ENCODE assay signal across 12 cellular contexts in the genomic region with DNA sequence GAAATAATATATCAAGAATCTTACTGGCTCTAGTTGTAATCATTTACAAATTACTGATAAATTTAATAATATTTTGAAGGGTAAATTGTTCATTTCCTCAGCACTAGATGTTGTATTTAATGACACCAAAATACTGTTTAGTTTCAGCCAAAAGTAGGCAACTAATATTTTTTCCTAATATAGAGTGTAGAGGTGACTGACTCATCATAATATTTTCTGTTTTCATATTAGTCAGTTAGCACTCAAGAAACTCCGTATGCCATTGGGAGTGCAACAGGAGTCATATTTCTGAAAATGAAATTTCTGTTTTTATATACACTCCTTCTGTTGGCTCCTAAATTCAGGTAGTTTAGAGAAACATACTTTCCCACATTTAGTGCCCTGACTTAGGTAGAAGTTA. TPM values are rescaled to one million over a fixed set of nuclear protein-coding genes. Genes with fewer than 3 reads are reported as not detected.
DNase-seq lines count a peak whose midpoint lies in the region; ATAC-seq and TF ChIP-seq lines count a peak whose summit lies in the region.
"Had no signal": no experiment of that assay in that cellular context is flagged by ENCODE, and none has a peak within 500 bp of the region (broad histone marks: within the 10 kb centered on the region; RNA-seq: fewer than 3 reads in every experiment).

No MANE protein-coding gene starts in this region.

- H3K4me2 ChIP-seq in hepatocyte, result peak overlapping the region; percentile 14

- DNase-seq in hepatocyte (ENCODE audit: low spot score), result no peak
- DNase-seq in CD8-positive, alpha-beta memory T cell, result no peak
- no peak for DNase-seq in cerebellum (ENCODE audit: low spot score)
- no peak for DNase-seq in SW 1271 (lab: John Stamatoyannopoulos, UW)
- DNase-seq in gastrocnemius medialis, result no peak
- DNase-seq: activated effector memory CD4-positive, alpha-beta T cell treated with anti-CD3 and anti-CD28 coated beads, Interleukin-2, amount 50 U/mL, for 16 hours; Caco-2; left ventricle myocardium inferior; sigmoid colon had no signal

- peaks cover 0 to 3% (median 0%) of the 10 kb centered on the region in 5 donors for H3K9me3 Mint-ChIP-seq in CD8-positive, alpha-beta memory T cell

- H3K36me3 ChIP-seq in hepatocyte (replicated peaks; ENCODE audit: insufficient read depth, low read depth), result no peaks in the 10 kb centered on the region
- no peaks in the 10 kb centered on the region for H3K36me3 ChIP-seq in CD8-positive, alpha-beta memory T cell (ENCODE audit: insufficient read depth, low read length)
- H3K36me3 ChIP-seq in gastrocnemius medialis, result no peaks in the 10 kb centered on the region
- H3K36me3 ChIP-seq: left ventricle myocardium inferior, sigmoid colon had no signal

- no peaks in the 10 kb centered on the region for H3K9me3 ChIP-seq in hepatocyte (ENCODE audit: low read depth)
- H3K9me3 ChIP-seq in CD8-positive, alpha-beta memory T cell (ENCODE audit: low read length), result no peaks in the 10 kb centered on the region
- H3K9me3 ChIP-seq in gastrocnemius medialis, result no peaks in the 10 kb centered on the region
- H3K9me3 ChIP-seq: Caco-2, left ventricle myocardium inferior, sigmoid colon had no signal

- intact Hi-C loops in gastrocnemius medialis (cut with DNase I; ENCODE audit: low total_unique reads), result no loop called here

- H2AFZ ChIP-seq in hepatocyte, result no peak overlapping the region

- no peak for TF ChIP-seq POLR2A in gastrocnemius medialis (IDR thresholded peaks at IDR 0.05)

- H3K9me2 ChIP-seq in hepatocyte (replicated peaks; ENCODE audit: insufficient read depth), result no peaks in the 10 kb centered on the region

- in situ Hi-C loops in gastrocnemius medialis (cut with MboI; ENCODE audit: low sequenced_read_pairs in 4 of 4), result no loop called here

- no peaks in the 10 kb centered on the region for H3K36me3 Mint-ChIP-seq in CD8-positive, alpha-beta memory T cell

- H3K4me3 ChIP-seq in hepatocyte (no peak overlapping the region), gastrocnemius medialis (no peak overlapping the region)
- no peak overlapping the region for H3K4me3 ChIP-seq in CD8-positive, alpha-beta memory T cell (ENCODE audit: low read length)
- H3K4me3 ChIP-seq: left ventricle myocardium inferior, sigmoid colon had no signal

- H4K20me1 ChIP-seq in hepatocyte (ENCODE audit: insufficient read depth, poor library complexity, severe bottlenecking), result no peaks in the 10 kb centered on the region

- H3K4me3 Mint-ChIP-seq in CD8-positive, alpha-beta memory T cell, result no peak overlapping the region

- H3K27ac ChIP-seq in hepatocyte (no peak overlapping the region), gastrocnemius medialis (no peak overlapping the region)
- no peak overlapping the region for H3K27ac ChIP-seq in CD8-positive, alpha-beta memory T cell (ENCODE audit: low read depth, low read length)
- H3K27ac ChIP-seq: left ventricle myocardium inferior, sigmoid colon had no signal

- ATAC-seq in GM18868 (IDR thresholded peaks at IDR 0.05; ENCODE audit: unreplicated experiment), result peak; percentile 93
- ATAC-seq in HG02588 (IDR thresholded peaks at IDR 0.05; ENCODE audit: unreplicated experiment), result peak; percentile 92
- ATAC-seq in HG03469 (IDR thresholded peaks at IDR 0.05; ENCODE audit: unreplicated experiment), result peak; percentile 91
- ATAC-seq in gastrocnemius medialis, result no peak

- H3K27ac Mint-ChIP-seq in CD8-positive, alpha-beta memory T cell, result no peak overlapping the region

- CTCF ChIA-PET in CD8-positive, alpha-beta memory T cell (lab: Charles Lee), result no interaction called here

- no peak for TF ChIP-seq CTCF in hepatocyte (IDR thresholded peaks at IDR 0.05; ENCODE audit: poor library complexity)
- no peak for TF ChIP-seq CTCF in gastrocnemius medialis (IDR thresholded peaks at IDR 0.05 in 4 of 5, conservative IDR thresholded peaks at IDR 0.05 in 1 of 5)

- no peaks in the 10 kb centered on the region for H3K27me3 Mint-ChIP-seq in CD8-positive, alpha-beta memory T cell

- POLR2A ChIA-PET in CD8-positive, alpha-beta memory T cell (lab: Charles Lee), result no interaction called here

- no peaks in the 10 kb centered on the region for H3K79me2 ChIP-seq in hepatocyte

- H3K27me3 ChIP-seq in hepatocyte (no peaks in the 10 kb centered on the region), gastrocnemius medialis (no peaks in the 10 kb centered on the region)
- H3K27me3 ChIP-seq in CD8-positive, alpha-beta memory T cell (ENCODE audit: insufficient read depth, low read length, poor library complexity, severe bottlenecking), result no peaks in the 10 kb centered on the region
- H3K27me3 ChIP-seq: sigmoid colon had no signal

- H3K4me1 Mint-ChIP-seq in CD8-positive, alpha-beta memory T cell, result peaks cover 0 to 14% (median 7%) of the 10 kb centered on the region in 3 donors

- WGBS in hepatocyte (ENCODE audit: low lambda C conversion rate, missing lambda C conversion rate), result 76% methylated on average over 1 of the region's 1 CpG

- H3K4me1 ChIP-seq in hepatocyte (ENCODE audit: insufficient read depth) (peaks cover 11% of the 10 kb centered on the region), gastrocnemius medialis (no peaks in the 10 kb centered on the region)
- H3K4me1 ChIP-seq in CD8-positive, alpha-beta memory T cell (ENCODE audit: insufficient read depth, low read length), result no peaks in the 10 kb centered on the region
- H3K4me1 ChIP-seq: Caco-2, left ventricle myocardium inferior had no signal

RNA-seq across cellular contexts. Expression of gene PTPN13, which starts 36.6 kb away (rescaled TPM):
- total RNA-seq in hepatocyte (46.3 and 52.8 TPM in 2 replicates), cerebellum (57.8 TPM), gastrocnemius medialis (1 to 10 TPM in 3 of 4 donors, under 1 TPM in 1; 0.87 to 2.0 (median 1.6) TPM)
- 12.6 and 13.8 TPM in 2 replicates for polyA plus RNA-seq in hepatocyte
- total RNA-seq in CD8-positive, alpha-beta memory T cell, result under 1 TPM; 0.07 to 0.53 TPM
- 1.3 TPM for polyA plus RNA-seq in CD8-positive, alpha-beta memory T cell

Comparison
In these comparisons a context has a peak if more than half of its experiments do, and no peak if none do; other contexts are left out.
1. ATAC-seq: peak in GM18868 (single experiment), HG02588 (single experiment) and HG03469 (single experiment); none in gastrocnemius medialis (0 of 2).
2. RNA of gene PTPN13, which starts 36.6 kb away (total RNA-seq): 57.8 TPM in cerebellum (single experiment) and 46.3 to 52.8 TPM in hepatocyte; 0.87 to 2.0 TPM in gastrocnemius medialis and 0.07 to 0.53 TPM in CD8-positive, alpha-beta memory T cell; every median in the first group is over 10 times any median in the second.